26 cellular contexts compared by ENCODE assay signal in genomic region chr10:121284952-121285351, GRCh38.
DNase-seq lines count a peak whose midpoint lies in the region; ATAC-seq, FAIRE-seq and TF ChIP-seq lines count a peak whose summit lies in the region.
"Had no signal": no experiment of that assay in that cellular context is flagged by ENCODE, and none has a peak within 500 bp of the region (broad histone marks: within the 10 kb centered on the region; RNA-seq: fewer than 3 reads in every experiment).

No MANE protein-coding gene starts in this region.

- H3K4me3 Mint-ChIP-seq in GM23338: no peak overlapping the region
- H3K4me3 Mint-ChIP-seq: activated naive CD8-positive, alpha-beta T cell treated with anti-CD3 and anti-CD28 coated beads for 36 hours; activated T-helper 17 cell treated with anti-CD3 and anti-CD28 coated beads, Interleukin-2, amount 50 U/mL, for 72 hours; naive thymus-derived CD4-positive, alpha-beta T cell had no signal

- H3K27me3 ChIP-seq in GM23338 (ENCODE audit: insufficient read depth) (no peaks in the 10 kb centered on the region), pancreas (no peaks in the 10 kb centered on the region), colonic mucosa (no peaks in the 10 kb centered on the region)
- H3K27me3 ChIP-seq: stomach, upper lobe of right lung had no signal

- H3K4me2 ChIP-seq in GM23338: no peak overlapping the region
- H3K4me2 ChIP-seq: PC-9 had no signal

- H3K9me3 ChIP-seq in pancreas (no peaks in the 10 kb centered on the region), colonic mucosa (no peaks in the 10 kb centered on the region)
- H3K9me3 ChIP-seq: HAP-1, heart right ventricle, stomach, upper lobe of right lung had no signal

- 11 to 14% methylated on average over 4 of the region's 4 CpGs for WGBS in pancreas, 2 donors

- no peaks in the 10 kb centered on the region for H3K36me3 Mint-ChIP-seq in GM23338 (ENCODE audit: low read depth)
- H3K36me3 Mint-ChIP-seq: activated naive CD8-positive, alpha-beta T cell treated with anti-CD3 and anti-CD28 coated beads for 36 hours; brain; naive thymus-derived CD4-positive, alpha-beta T cell had no signal

- H3K9me2 ChIP-seq in GM23338 (ENCODE audit: insufficient read depth): peaks cover 16% of the 10 kb centered on the region

- H3K27ac Mint-ChIP-seq in GM23338: peak overlapping the region; percentile 56; the same call in 1 of the 2 replicates
- H3K27ac Mint-ChIP-seq: activated naive CD8-positive, alpha-beta T cell treated with anti-CD3 and anti-CD28 coated beads for 36 hours; activated T-helper 17 cell treated with anti-CD3 and anti-CD28 coated beads, Interleukin-2, amount 50 U/mL, for 72 hours; naive thymus-derived CD4-positive, alpha-beta T cell had no signal

- H3F3A ChIP-seq in GM23338 (replicated peaks; ENCODE audit: low read depth): no peaks in the 10 kb centered on the region

- intact Hi-C loops in pancreas (cut with DNase I) (no loop called here), colonic mucosa (cut with DNase I) (no loop called here), cardiac septum (cut with DNase I) (no loop called here)

- no peaks in the 10 kb centered on the region for H3K36me3 ChIP-seq in GM23338 (ENCODE audit: insufficient read depth)
- H3K36me3 ChIP-seq in pancreas: no peaks in the 10 kb centered on the region
- H3K36me3 ChIP-seq in colonic mucosa: no peaks in the 10 kb centered on the region
- H3K36me3 ChIP-seq: HAP-1, heart right ventricle, stomach, upper lobe of right lung had no signal

- no peak for FAIRE-seq in pancreas (lab: Jason Lieb, UNC)
- FAIRE-seq: endothelial cell of umbilical vein had no signal

- H3K27me3 Mint-ChIP-seq in GM23338 (ENCODE audit: insufficient read depth, low read depth, poor library complexity): no peaks in the 10 kb centered on the region
- H3K27me3 Mint-ChIP-seq: activated T-helper 17 cell treated with anti-CD3 and anti-CD28 coated beads, Interleukin-2, amount 50 U/mL, for 72 hours; naive thymus-derived CD4-positive, alpha-beta T cell had no signal

- peak overlapping the region; percentile 73; the same call in 1 of the 2 replicates for H2AFZ ChIP-seq in GM23338
- H2AFZ ChIP-seq: PC-9 had no signal

- DNase-seq in GM23338 (ENCODE audit: low spot score) (no peak), NCI-H1105 treated with DMSO at 0.1 percent for 48 hours (lab: John Stamatoyannopoulos, UW) (peak; percentile 61), astrocyte of the hippocampus (ENCODE audit: low read depth, low spot score) (peak; percentile 48), pancreas (peak in 2 of 6 donors; percentile 10 to 17), colonic mucosa (no peak), cardiac septum (ENCODE audit: low spot score) (no peak)
- DNase-seq in activated CD4-positive, alpha-beta T cell treated with anti-CD3 and anti-CD28 coated beads for 48 hours: no peak
- DNase-seq: activated CD4-positive, alpha-beta T cell treated with anti-CD3 and anti-CD28 coated beads for 1 hour; activated naive CD8-positive, alpha-beta T cell treated with anti-CD3 and anti-CD28 coated beads for 36 hours; AML-193; Calu3; GF-D8; heart right ventricle; MM.1S; naive thymus-derived CD4-positive, alpha-beta T cell; NCI-H2081 treated with DMSO at 0.1 percent for 48 hours; NCI-H774; PC-9; stomach; T-helper 9 cell; upper lobe of right lung had no signal

- H3K27ac ChIP-seq in GM23338 (ENCODE audit: low read depth) (no peak overlapping the region), pancreas (no peak overlapping the region), colonic mucosa (no peak overlapping the region)
- H3K27ac ChIP-seq: heart right ventricle, PC-9, stomach, upper lobe of right lung had no signal

- H3K9me3 Mint-ChIP-seq in GM23338: peaks cover 3% of the 10 kb centered on the region; the same call in 1 of the 3 replicates
- H3K9me3 Mint-ChIP-seq: activated T-helper 17 cell treated with anti-CD3 and anti-CD28 coated beads, Interleukin-2, amount 50 U/mL, for 72 hours had no signal

- ATAC-seq in GM23338: no peak
- peak; percentile 48 to 81 (median 63) for ATAC-seq in pancreas
- no peak for ATAC-seq in HG03135 (IDR thresholded peaks at IDR 0.05; ENCODE audit: unreplicated experiment)
- ATAC-seq: activated T-helper 17 cell treated with anti-CD3 and anti-CD28 coated beads, Interleukin-2, amount 50 U/mL, for 72 hours; heart right ventricle; naive thymus-derived CD4-positive, alpha-beta T cell; upper lobe of right lung had no signal

- peaks cover 48% of the 10 kb centered on the region for H3K4me1 Mint-ChIP-seq in GM23338
- H3K4me1 Mint-ChIP-seq: activated naive CD8-positive, alpha-beta T cell treated with anti-CD3 and anti-CD28 coated beads for 36 hours; activated T-helper 17 cell treated with anti-CD3 and anti-CD28 coated beads, Interleukin-2, amount 50 U/mL, for 72 hours; naive thymus-derived CD4-positive, alpha-beta T cell had no signal

- H3K4me1 ChIP-seq in GM23338 (ENCODE audit: insufficient read depth) (peaks cover 32% of the 10 kb centered on the region), pancreas (no peaks in the 10 kb centered on the region), colonic mucosa (peaks cover 2% of the 10 kb centered on the region)

- no peaks in the 10 kb centered on the region for H3K79me2 ChIP-seq in GM23338 (replicated peaks; ENCODE audit: insufficient read depth)

- TF ChIP-seq CTCF in GM23338 (conservative IDR thresholded peaks at IDR 0.05; ENCODE audit: low read depth in 2 of 2) (no peak), pancreas (IDR thresholded peaks at IDR 0.05) (no peak), colonic mucosa (IDR thresholded peaks at IDR 0.05) (no peak)

- peak overlapping the region in 1 of 2 donors; percentile 48 for H3K9ac ChIP-seq in colonic mucosa (ENCODE audit: low read depth in 2 of 2, low read length in 2 of 2)

- H4K20me1 ChIP-seq in GM23338 (replicated peaks; ENCODE audit: insufficient read depth): no peaks in the 10 kb centered on the region

- H3K4me3 ChIP-seq in GM23338 (no peak overlapping the region), pancreas (no peak overlapping the region), colonic mucosa (no peak overlapping the region)
- H3K4me3 ChIP-seq: HAP-1, heart right ventricle, PC-9, stomach, upper lobe of right lung had no signal

TF ChIP-seq in GM23338, 12 proteins besides CTCF, POLR2A, EP300 and RAD21:
- TF ChIP-seq JUNB (IDR thresholded peaks at IDR 0.05; ENCODE audit: unreplicated experiment) (no peak), EZH2 (IDR thresholded peaks at IDR 0.05; ENCODE audit: low read depth, unreplicated experiment) (no peak), NANOG (IDR thresholded peaks at IDR 0.05; ENCODE audit: borderline replicate concordance) (no peak)

Comparison
In these comparisons a context has a peak if more than half of its experiments do, and no peak if none do; other contexts are left out.
1. ATAC-seq: peak in pancreas (4 of 4); none in GM23338 (single experiment) and HG03135 (single experiment).
2. DNase-seq: peak in NCI-H1105 treated with DMSO at 0.1 percent for 48 hours (single experiment) and astrocyte of the hippocampus (single experiment); none in GM23338 (single experiment), colonic mucosa (single experiment), cardiac septum (single experiment) and activated CD4-positive, alpha-beta T cell treated with anti-CD3 and anti-CD28 coated beads for 48 hours (single experiment).